Comparison of ENCODE assay signal across 10 cellular contexts in genomic region chr16:27365142-27366089, GRCh38. TPM values are rescaled to one million over a fixed set of nuclear protein-coding genes. Genes with fewer than 3 reads are reported as not detected.
DNase-seq lines count a peak whose midpoint lies in the region; ATAC-seq, FAIRE-seq and TF ChIP-seq lines count a peak whose summit lies in the region.
"Had no signal": no experiment of that assay in that cellular context is flagged by ENCODE, and none has a peak within 500 bp of the region (broad histone marks: within the 10 kb centered on the region; RNA-seq: fewer than 3 reads in every experiment).

No MANE protein-coding gene starts in this region.

- FAIRE-seq in keratinocyte (lab: Jason Lieb, UNC): peak; percentile 88

- H3T11ph ChIP-seq in H9 (ENCODE audit: low read length): no peak overlapping the region

- no peaks in the 10 kb centered on the region for H3K9me3 Mint-ChIP-seq in H9
- H3K9me3 Mint-ChIP-seq in activated naive CD4-positive, alpha-beta T cell treated with anti-CD3 and anti-CD28 coated beads, Interleukin-2, amount 50 U/mL, for 72 hours: peaks cover 5 to 11% of the 10 kb centered on the region in 2 donors

- no peak overlapping the region for H2AK5ac ChIP-seq in H9 (ENCODE audit: insufficient read length, low read length)

- no peak overlapping the region for H3K18ac ChIP-seq in H9 (ENCODE audit: insufficient read length, low read depth, low read length)

- intact Hi-C loops in upper lobe of right lung (cut with DNase I): loop anchor here (10.0 kb wide), 1 partner anchor 131 kb away; no protein-coding TSS in a partner anchor
- intact Hi-C loops in heart right ventricle (cut with DNase I): loop anchor here in 7 of 10 donors (2.0 to 10.0 kb wide), 8 partner anchors 38 to 1531 kb away; partner anchors contain the start of gene IL4R (in 1 of the 7)

- no peak overlapping the region for H2BK120ac ChIP-seq in H9 (ENCODE audit: low read depth, low read length, poor library complexity, severe bottlenecking)

- H3K79me2 ChIP-seq in H9 (ENCODE audit: insufficient read depth, low read length): no peaks in the 10 kb centered on the region
- H3K79me2 ChIP-seq in keratinocyte (ENCODE audit: control insufficient read depth, insufficient read depth, low read length): peaks cover 4% of the 10 kb centered on the region

- no peak overlapping the region for H2AFZ ChIP-seq in H9 (ENCODE audit: low read length)
- H2AFZ ChIP-seq in keratinocyte (ENCODE audit: control insufficient read depth, low read length): no peak overlapping the region

- DNase-seq in H9 (no peak), keratinocyte (ENCODE audit: low read depth, low spot score) (peak; percentile 83), upper lobe of right lung (no peak), NCI-H2196 (lab: John Stamatoyannopoulos, UW; ENCODE audit: unreplicated experiment) (no peak), heart right ventricle (no peak)
- DNase-seq in activated naive CD4-positive, alpha-beta T cell treated with anti-CD3 and anti-CD28 coated beads, Interleukin-2, amount 50 U/mL, for 72 hours (ENCODE audit: low spot score in 2 of 2): no peak
- DNase-seq: NCI-H524 treated with DMSO at 0.1 percent for 48 hours had no signal

- no peak overlapping the region for H3K56ac ChIP-seq in H9 (ENCODE audit: insufficient read length, low read depth, low read length)

- H2BK12ac ChIP-seq in H9 (ENCODE audit: insufficient read length, low read depth, low read length): no peak overlapping the region

- H3K9ac ChIP-seq in H9 (ENCODE audit: extremely low read depth, insufficient read length, low read length) (no peak overlapping the region), keratinocyte (ENCODE audit: control insufficient read depth, extremely low read depth, insufficient read depth, low read length) (no peak overlapping the region)

- H3K27ac ChIP-seq in 22Rv1: peak overlapping the region; percentile 64
- no peak overlapping the region for H3K27ac ChIP-seq in H9 (ENCODE audit: insufficient read length, low read depth, low read length)
- H3K27ac ChIP-seq in keratinocyte (ENCODE audit: control insufficient read depth, insufficient read depth, low read length): peak overlapping the region; percentile 89
- H3K27ac ChIP-seq in upper lobe of right lung: no peak overlapping the region
- H3K27ac ChIP-seq in heart right ventricle: peak overlapping the region in 1 of 10 donors; percentile 33
- H3K27ac ChIP-seq: prostate gland had no signal

- no peaks in the 10 kb centered on the region for H3K23me2 ChIP-seq in H9 (ENCODE audit: insufficient read length, low read depth, low read length, poor library complexity, severe bottlenecking)

- no peak overlapping the region for H3K4me3 Mint-ChIP-seq in H9

- H4K8ac ChIP-seq in H9 (replicated peaks; ENCODE audit: insufficient read length, low read depth, low read length): no peak overlapping the region

- WGBS in H9 (ENCODE audit: extremely low coverage, insufficient read length, low lambda C conversion rate): no CpG with 5 or more reads among the region's 7 CpGs
- 78 to 87% methylated on average over 7 of the region's 7 CpGs for WGBS in heart right ventricle, 2 donors

- H2BK20ac ChIP-seq in H9 (ENCODE audit: low read depth, low read length, poor library complexity, severe bottlenecking): no peak overlapping the region

- no peaks in the 10 kb centered on the region for H3K9me3 ChIP-seq in H9 (ENCODE audit: control insufficient read depth, low read depth, low read length)
- H3K9me3 ChIP-seq in keratinocyte (ENCODE audit: control insufficient read depth, low read depth, low read length): peaks cover 4% of the 10 kb centered on the region
- no peaks in the 10 kb centered on the region for H3K9me3 ChIP-seq in upper lobe of right lung
- peaks cover 0 to 5% (median 0%) of the 10 kb centered on the region in 11 donors for H3K9me3 ChIP-seq in heart right ventricle
- H3K9me3 ChIP-seq: prostate gland had no signal

- H4K20me1 ChIP-seq in H9 (ENCODE audit: control insufficient read depth, insufficient read depth, insufficient read length): no peaks in the 10 kb centered on the region
- H4K20me1 ChIP-seq in keratinocyte (ENCODE audit: control insufficient read depth, extremely low read depth, insufficient read depth, low read length): peaks cover 3% of the 10 kb centered on the region

- no peaks in the 10 kb centered on the region for H3K27me3 ChIP-seq in H9 (ENCODE audit: insufficient read depth, low read length)
- no peaks in the 10 kb centered on the region for H3K27me3 ChIP-seq in keratinocyte (ENCODE audit: control insufficient read depth, extremely low read depth, insufficient read depth, low read length)
- H3K27me3 ChIP-seq in upper lobe of right lung: no peaks in the 10 kb centered on the region
- H3K27me3 ChIP-seq in heart right ventricle: no peaks in the 10 kb centered on the region

- peaks cover 2% of the 10 kb centered on the region for H3K9me1 ChIP-seq in keratinocyte (ENCODE audit: control insufficient read depth, extremely low read depth, insufficient read depth, low read length)

- H3K4ac ChIP-seq in H9 (ENCODE audit: low read depth, low read length): no peak overlapping the region

- H2BK5ac ChIP-seq in H9 (ENCODE audit: insufficient read length, low read length): no peak overlapping the region

- no peak overlapping the region for H4K5ac ChIP-seq in H9 (ENCODE audit: insufficient read length, low read depth, low read length)

- H3K36me3 Mint-ChIP-seq in H9 (ENCODE audit: insufficient read depth in 1 of 3, low read depth in 3 of 3): peaks cover 7 to 28% (median 7%) of the 10 kb centered on the region in 3 experiments; a peak in 4 of 7 replicates
- H3K36me3 Mint-ChIP-seq in activated naive CD4-positive, alpha-beta T cell treated with anti-CD3 and anti-CD28 coated beads, Interleukin-2, amount 50 U/mL, for 72 hours: peaks cover 26 to 67% of the 10 kb centered on the region in 2 donors

- H3K4me1 Mint-ChIP-seq in H9: peaks cover 7 to 9% of the 10 kb centered on the region in 2 experiments

- no peak overlapping the region for H4K91ac ChIP-seq in H9 (ENCODE audit: insufficient read length, low read depth, low read length)

- TF ChIP-seq CTCF in 22Rv1 (IDR thresholded peaks at IDR 0.05) (no peak), H9 (conservative IDR thresholded peaks at IDR 0.05) (no peak), keratinocyte (optimal IDR thresholded peaks at IDR 0.05 in 1 of 3, IDR thresholded peaks at IDR 0.05 in 1 of 3, conservative IDR thresholded peaks at IDR 0.05 in 1 of 3; ENCODE audit: extremely low read depth in 1 of 3, insufficient read depth in 2 of 3, low read length in 3 of 3) (no peak), upper lobe of right lung (IDR thresholded peaks at IDR 0.05) (no peak), heart right ventricle (IDR thresholded peaks at IDR 0.05) (no peak)

- H3K4me3 ChIP-seq in keratinocyte (ENCODE audit: control insufficient read depth in 2 of 3, extremely low read depth in 1 of 3, insufficient read depth in 2 of 3, low read depth in 1 of 3, low read length in 3 of 3): no peak overlapping the region
- no peak overlapping the region for H3K4me3 ChIP-seq in upper lobe of right lung
- H3K4me3 ChIP-seq in heart right ventricle: no peak overlapping the region
- H3K4me3 ChIP-seq: prostate gland had no signal

- no peak overlapping the region for H2BK15ac ChIP-seq in H9 (ENCODE audit: low read depth, low read length)

- H3K27me3 Mint-ChIP-seq in H9 (ENCODE audit: low read depth): no peaks in the 10 kb centered on the region; the same call in 1 of the 2 replicates

- peak overlapping the region in 2 of 3 experiments; percentile 31 to 57; a peak in 3 of 7 replicates for H3K27ac Mint-ChIP-seq in H9
- peak overlapping the region; percentile 87 to 98 for H3K27ac Mint-ChIP-seq in activated naive CD4-positive, alpha-beta T cell treated with anti-CD3 and anti-CD28 coated beads, Interleukin-2, amount 50 U/mL, for 72 hours

- no peak overlapping the region for H3K4me2 ChIP-seq in H9 (ENCODE audit: insufficient read depth, insufficient read length, low read length)
- H3K4me2 ChIP-seq in keratinocyte (ENCODE audit: control insufficient read depth, extremely low read depth, insufficient read depth, low read depth, low read length): peak overlapping the region; percentile 44

- no peak overlapping the region for H3K23ac ChIP-seq in H9 (ENCODE audit: insufficient read length, low read depth, low read length)

- dilution Hi-C loops in keratinocyte (cut with MboI; ENCODE audit: extremely low pct_ligation_motif_present, low sequenced_read_pairs): no loop called here

- H3K4me1 ChIP-seq in H9 (ENCODE audit: insufficient read depth, low read length) (no peaks in the 10 kb centered on the region), keratinocyte (ENCODE audit: control insufficient read depth, extremely low read depth, insufficient read depth, low read length) (peaks cover 43% of the 10 kb centered on the region), upper lobe of right lung (peaks cover 26% of the 10 kb centered on the region), heart right ventricle (peaks cover 0 to 25% (median 13%) of the 10 kb centered on the region in 9 donors)
- H3K4me1 ChIP-seq: prostate gland had no signal

- no peaks in the 10 kb centered on the region for H3K79me1 ChIP-seq in H9 (ENCODE audit: insufficient read depth, low read depth, low read length, poor library complexity, severe bottlenecking)

- peaks cover 20 to 33% of the 10 kb centered on the region in 2 experiments for H3K36me3 ChIP-seq in keratinocyte (ENCODE audit: control insufficient read depth in 2 of 2, extremely low read depth in 1 of 2, insufficient read depth in 2 of 2, low read length in 2 of 2)
- H3K36me3 ChIP-seq in upper lobe of right lung: peaks cover 40% of the 10 kb centered on the region
- H3K36me3 ChIP-seq in heart right ventricle: peaks cover 0 to 43% (median 6%) of the 10 kb centered on the region in 9 donors

- ATAC-seq in activated naive CD4-positive, alpha-beta T cell treated with anti-CD3 and anti-CD28 coated beads, Interleukin-2, amount 50 U/mL, for 72 hours: peak; percentile 5 to 34
- no peak for ATAC-seq in upper lobe of right lung
- no peak for ATAC-seq in GM19395 (IDR thresholded peaks at IDR 0.05; ENCODE audit: unreplicated experiment)
- ATAC-seq in heart right ventricle: no peak

- no peak overlapping the region for H3K14ac ChIP-seq in H9 (ENCODE audit: insufficient read depth, low read length)

RNA-seq across cellular contexts. Expression of gene IL21R, which starts 36.6 kb away (rescaled TPM):
- total RNA-seq in H9 (2021) (0.07 and 0.11 TPM in 2 replicates), upper lobe of right lung (3.9 TPM), heart right ventricle (1 to 10 TPM in 1 of 10 donors, under 1 TPM in 8, not detected in 1; 0.06 to 3.6 (median 0.15) TPM)
- 100 to 1,000 TPM; 103 to 106 TPM for total RNA-seq in activated naive CD4-positive, alpha-beta T cell treated with anti-CD3 and anti-CD28 coated beads, Interleukin-2, amount 50 U/mL, for 72 hours
- polyA plus RNA-seq in keratinocyte (0.09 to 0.12 TPM (median 0.12 TPM) in 3 replicates), heart right ventricle (under 1 TPM in 1 of 2 donors, not detected in 1; 0.07 TPM)
- not detected for polyA plus RNA-seq in keratinocyte (2011; ENCODE audit: low read depth)
- 0.05 and 0.06 TPM in 2 replicates for polyA plus RNA-seq in keratinocyte (2011; cell fraction: cytosol; rRNA removed)
- 0.10 and 0.13 TPM in 2 replicates for polyA plus RNA-seq in keratinocyte (2011; cell fraction: nucleus; rRNA removed)
- 0.16 TPM in 1 of 2 replicates, not detected in the other for polyA plus RNA-seq in keratinocyte (2012; ENCODE audit: low replicate concordance)
- polyA minus RNA-seq in keratinocyte: 0.06 to 0.33 TPM (median 0.26 TPM) in 3 replicates
- polyA minus RNA-seq in keratinocyte (2011; cell fraction: cytosol; rRNA and poly(A)+ RNA removed): not detected
- polyA minus RNA-seq in keratinocyte (2011; cell fraction: nucleus; rRNA and poly(A)+ RNA removed): 0.16 TPM in 1 of 2 replicates, not detected in the other

RNA-seq across cellular contexts. Expression of gene IL4R, which starts 51.6 kb away (rescaled TPM):
- 28.3 and 28.6 TPM in 2 replicates for total RNA-seq in H9 (2021)
- total RNA-seq in activated naive CD4-positive, alpha-beta T cell treated with anti-CD3 and anti-CD28 coated beads, Interleukin-2, amount 50 U/mL, for 72 hours: 100 to 1,000 TPM; 166 to 218 TPM
- polyA plus RNA-seq in keratinocyte: 60.5 to 79.1 TPM (median 77.8 TPM) in 3 replicates
- polyA plus RNA-seq in keratinocyte (2011; ENCODE audit: low read depth): 27.2 TPM
- polyA plus RNA-seq in keratinocyte (2011; cell fraction: cytosol; rRNA removed): 31.6 and 39.6 TPM in 2 replicates
- 153 and 169 TPM in 2 replicates for polyA plus RNA-seq in keratinocyte (2011; cell fraction: nucleus; rRNA removed)
- 48.6 and 66.4 TPM in 2 replicates for polyA plus RNA-seq in keratinocyte (2012; ENCODE audit: low replicate concordance)
- polyA minus RNA-seq in keratinocyte: 90.9 to 242 TPM (median 99.7 TPM) in 3 replicates
- 54.3 TPM for polyA minus RNA-seq in keratinocyte (2011; cell fraction: cytosol; rRNA and poly(A)+ RNA removed)
- 107 and 118 TPM in 2 replicates for polyA minus RNA-seq in keratinocyte (2011; cell fraction: nucleus; rRNA and poly(A)+ RNA removed)
- total RNA-seq in upper lobe of right lung: 153 TPM
- 10 to 100 TPM in 4 of 10 donors, 1 to 10 TPM in 6; 5.0 to 28.9 (median 9.7) TPM for total RNA-seq in heart right ventricle
- 10 to 100 TPM; 10.0 to 10.2 TPM for polyA plus RNA-seq in heart right ventricle

Comparison
In these comparisons a context has a peak if more than half of its experiments do, and no peak if none do; other contexts are left out.
1. H3K27ac ChIP-seq: peak in 22Rv1 (single experiment) and keratinocyte (single experiment); none in H9 (single experiment) and upper lobe of right lung (single experiment).
2. ATAC-seq: peak in activated naive CD4-positive, alpha-beta T cell treated with anti-CD3 and anti-CD28 coated beads, Interleukin-2, amount 50 U/mL, for 72 hours (2 of 2); none in upper lobe of right lung (single experiment), GM19395 (single experiment) and heart right ventricle (0 of 8).
3. RNA of gene IL21R, which starts 36.6 kb away (total RNA-seq): 103 to 106 TPM in activated naive CD4-positive, alpha-beta T cell treated with anti-CD3 and anti-CD28 coated beads, Interleukin-2, amount 50 U/mL, for 72 hours; 3.9 TPM in upper lobe of right lung (single experiment), 0.06 to 3.6 TPM in heart right ventricle and 0.07 to 0.11 TPM in H9; every median in the first group is over 10 times any median in the second.